28 cellular contexts compared by ENCODE assay signal in genomic region chr4:34176609-34177008, GRCh38.
"Had no signal": no experiment of that assay in that cellular context is flagged by ENCODE, and none has a peak within 500 bp of the region (broad histone marks: within the 10 kb centered on the region; RNA-seq: fewer than 3 reads in every experiment).

No MANE protein-coding gene starts in this region.

- H3K4me3 ChIP-seq: colonic mucosa, coronary artery, dorsolateral prefrontal cortex, esophagus muscularis mucosa, esophagus squamous epithelium, gastrocnemius medialis, gastroesophageal sphincter, heart left ventricle, heart right ventricle had no signal

- ATAC-seq: effector memory CD8-positive, alpha-beta T cell; esophagus mucosa; foreskin keratinocyte; gastrocnemius medialis; gastroesophageal sphincter; heart left ventricle; heart right ventricle had no signal

- DNase-seq: colonic mucosa; cortex of kidney; dermis blood vessel endothelial cell; dorsolateral prefrontal cortex; effector CD4-positive, alpha-beta T cell; effector CD8-positive, alpha-beta T cell; effector memory CD4-positive, alpha-beta T cell; effector memory CD8-positive, alpha-beta T cell; endodermal cell; erythroblast; esophagus squamous epithelium; foreskin fibroblast; foreskin keratinocyte; foreskin melanocyte; gastrocnemius medialis; glutamatergic neuron; head of caudate nucleus; heart left ventricle; heart right ventricle had no signal

- H3K9me3 ChIP-seq: colonic mucosa, esophagus muscularis mucosa, esophagus squamous epithelium, gastrocnemius medialis, gastroesophageal sphincter had no signal

- H3K27ac ChIP-seq: colonic mucosa, coronary artery, dorsolateral prefrontal cortex, epithelial cell of prostate, esophagus muscularis mucosa, esophagus squamous epithelium, foreskin keratinocyte, gastrocnemius medialis, gastroesophageal sphincter, heart left ventricle, heart right ventricle had no signal

- H3K4me1 ChIP-seq: colonic mucosa, esophagus muscularis mucosa, esophagus squamous epithelium, gastrocnemius medialis, gastroesophageal sphincter, heart left ventricle, heart right ventricle had no signal

- H3K36me3 ChIP-seq: colonic mucosa, esophagus muscularis mucosa, esophagus squamous epithelium, gastrocnemius medialis, gastroesophageal sphincter, heart left ventricle, heart right ventricle had no signal

- FAIRE-seq: colon, endometrium, endothelial cell of umbilical vein, frontal cortex had no signal

- H3K27me3 ChIP-seq: colonic mucosa, dorsolateral prefrontal cortex, esophagus muscularis mucosa, esophagus squamous epithelium, foreskin keratinocyte, gastrocnemius medialis, gastroesophageal sphincter, heart left ventricle, heart right ventricle had no signal
